Comparison of ENCODE assay signal across 21 cellular contexts in genomic region chr17:63631626-63632025, GRCh38. TPM values are rescaled to one million over a fixed set of nuclear protein-coding genes. Genes with fewer than 3 reads are reported as not detected.
DNase-seq lines count a peak whose midpoint lies in the region; ATAC-seq and TF ChIP-seq lines count a peak whose summit lies in the region.
"Had no signal": no experiment of that assay in that cellular context is flagged by ENCODE, and none has a peak within 500 bp of the region (broad histone marks: within the 10 kb centered on the region; RNA-seq: fewer than 3 reads in every experiment).

No MANE protein-coding gene starts in this region.

- H3K9ac ChIP-seq in endodermal cell (ENCODE audit: extremely low read depth, low read length, poor library complexity, severe bottlenecking) (no peak overlapping the region), neural progenitor cell (peak overlapping the region; percentile 6)
- H3K9ac ChIP-seq: BLaER1, SK-N-SH had no signal

- H3K79me2 ChIP-seq in neural progenitor cell (ENCODE audit: low read depth) = peaks cover 39% of the 10 kb centered on the region

- H3K4me1 ChIP-seq in endodermal cell (ENCODE audit: control insufficient read depth, insufficient read depth, low read length) = peaks cover 12% of the 10 kb centered on the region
- H3K4me1 ChIP-seq in neural progenitor cell = peaks cover 28% of the 10 kb centered on the region
- peaks cover 0 to 9% (median 2%) of the 10 kb centered on the region in 4 donors for H3K4me1 ChIP-seq in Peyer's patch

- H3K27ac Mint-ChIP-seq in endodermal cell (peak overlapping the region; percentile 45), neural progenitor cell (no peak overlapping the region), nephron progenitor cell (no peak overlapping the region)
- H3K27ac Mint-ChIP-seq: CD8-positive, alpha-beta T cell; HFFc6; IgD-negative memory B cell had no signal

- H3K4me2 ChIP-seq in neural progenitor cell = peak overlapping the region; percentile 62
- H3K4me2 ChIP-seq: BLaER1, SK-N-SH had no signal

- no peak overlapping the region for H3K4me3 Mint-ChIP-seq in endodermal cell
- H3K4me3 Mint-ChIP-seq in neural progenitor cell = no peak overlapping the region
- H3K4me3 Mint-ChIP-seq in nephron progenitor cell = no peak overlapping the region
- H3K4me3 Mint-ChIP-seq: CD8-positive, alpha-beta T cell; HFFc6; IgD-negative memory B cell had no signal

- H3K4me3 ChIP-seq in H7 (ENCODE audit: insufficient read depth, low read depth, low read length) (no peak overlapping the region), endodermal cell (ENCODE audit: low read length) (no peak overlapping the region), neural progenitor cell (no peak overlapping the region), Peyer's patch (no peak overlapping the region)
- H3K4me3 ChIP-seq: BLaER1 had no signal

- TF ChIP-seq CTCF in endodermal cell (conservative IDR thresholded peaks at IDR 0.05) = no peak
- no peak for TF ChIP-seq CTCF in neural progenitor cell (IDR thresholded peaks at IDR 0.05)
- no peak for TF ChIP-seq CTCF in Peyer's patch (IDR thresholded peaks at IDR 0.05)
- TF ChIP-seq CTCF in nephron progenitor cell (IDR thresholded peaks at IDR 0.05) = no peak

- H3K36me3 Mint-ChIP-seq in endodermal cell (ENCODE audit: low read depth) (peaks cover 4% of the 10 kb centered on the region), neural progenitor cell (peaks cover 7% of the 10 kb centered on the region), nephron progenitor cell (ENCODE audit: low read depth) (peaks cover 7% of the 10 kb centered on the region)
- H3K36me3 Mint-ChIP-seq: IgD-negative memory B cell had no signal

- DNase-seq in H7 (peak; percentile 48), KBM-7 (peak; percentile 19), endodermal cell (peak; percentile 55), neural progenitor cell (ENCODE audit: low spot score) (peak; percentile 47), Peyer's patch (no peak), nephron progenitor cell (no peak), NCI-H446 (lab: John Stamatoyannopoulos, UW) (no peak)
- DNase-seq: Calu3; CD8-positive, alpha-beta T cell; GF-D8; GOT3; HFFc6; NCI-H1694 treated with DMSO at 0.1 percent for 48 hours; NCI-H510A treated with DMSO at 0.1 percent for 48 hours; NCI-H82; OCI-M1; SHP77 treated with DMSO at 0.1 percent for 48 hours; SK-N-SH had no signal

- in situ Hi-C loops in KBM-7 (cut with MboI; ENCODE audit: low pct_unique_long_range_greater_than_20kb, low sequenced_read_pairs) = no loop called here

- H3K9me3 ChIP-seq in endodermal cell (ENCODE audit: control insufficient read depth, low read length) (no peaks in the 10 kb centered on the region), neural progenitor cell (ENCODE audit: low read depth) (no peaks in the 10 kb centered on the region), Peyer's patch (no peaks in the 10 kb centered on the region)
- H3K9me3 ChIP-seq: BLaER1, SK-N-SH had no signal

- H3K27me3 ChIP-seq in H7 (ENCODE audit: control insufficient read depth, insufficient read depth, low read length) = no peaks in the 10 kb centered on the region
- peaks cover 8% of the 10 kb centered on the region for H3K27me3 ChIP-seq in endodermal cell (ENCODE audit: control insufficient read depth, insufficient read depth, low read length, poor library complexity, severe bottlenecking)
- no peaks in the 10 kb centered on the region for H3K27me3 ChIP-seq in neural progenitor cell
- no peaks in the 10 kb centered on the region for H3K27me3 ChIP-seq in Peyer's patch
- H3K27me3 ChIP-seq: BLaER1 had no signal

- H3K9me3 Mint-ChIP-seq in endodermal cell (no peaks in the 10 kb centered on the region), neural progenitor cell (no peaks in the 10 kb centered on the region), nephron progenitor cell (no peaks in the 10 kb centered on the region)
- H3K9me3 Mint-ChIP-seq: CD8-positive, alpha-beta T cell; HFFc6; IgD-negative memory B cell had no signal

- ATAC-seq in esophagus mucosa = no peak
- ATAC-seq: CD8-positive, alpha-beta T cell had no signal

- peaks cover 35% of the 10 kb centered on the region for H4K20me1 ChIP-seq in neural progenitor cell (ENCODE audit: low read depth)

- H2AFZ ChIP-seq in neural progenitor cell (replicated peaks) = no peak overlapping the region

- H3F3A ChIP-seq in neural progenitor cell (ENCODE audit: low read depth) = peaks cover 36% of the 10 kb centered on the region

- H3K27ac ChIP-seq in endodermal cell (ENCODE audit: low read depth, low read length) = no peak overlapping the region
- H3K27ac ChIP-seq in neural progenitor cell = peak overlapping the region; percentile 50
- no peak overlapping the region for H3K27ac ChIP-seq in Peyer's patch
- H3K27ac ChIP-seq: BLaER1 had no signal

- H3K27me3 Mint-ChIP-seq in endodermal cell (ENCODE audit: insufficient read depth) (peaks cover 2% of the 10 kb centered on the region), neural progenitor cell (ENCODE audit: insufficient read depth, low read depth) (no peaks in the 10 kb centered on the region), nephron progenitor cell (ENCODE audit: low read depth, poor library complexity) (peaks cover 5% of the 10 kb centered on the region)
- H3K27me3 Mint-ChIP-seq: IgD-negative memory B cell had no signal

- TF ChIP-seq POLR2A in Peyer's patch (IDR thresholded peaks at IDR 0.05) = no peak

- H3K36me3 ChIP-seq in H7 (replicated peaks; ENCODE audit: control insufficient read depth, insufficient read depth, low read length) = peaks cover 2% of the 10 kb centered on the region; the same call in 1 of the 2 replicates
- peaks cover 22% of the 10 kb centered on the region for H3K36me3 ChIP-seq in endodermal cell (ENCODE audit: control insufficient read depth, insufficient read depth, low read length)
- H3K36me3 ChIP-seq in neural progenitor cell = no peaks in the 10 kb centered on the region
- H3K36me3 ChIP-seq in Peyer's patch = peaks cover 0 to 18% (median 0%) of the 10 kb centered on the region in 3 donors

- H3K4me1 Mint-ChIP-seq in endodermal cell = peaks cover 44% of the 10 kb centered on the region
- peaks cover 24% of the 10 kb centered on the region for H3K4me1 Mint-ChIP-seq in neural progenitor cell
- H3K4me1 Mint-ChIP-seq in nephron progenitor cell = peaks cover 18% of the 10 kb centered on the region

- 91% methylated on average over 1 of the region's 1 CpG; no CpG with 5 or more reads in 1 of the 2 experiments for whole genome bisulfite sequencing in endodermal cell (ENCODE audit: insufficient coverage in 1 of 2, insufficient read length in 1 of 2), 2 experiments

RNA-seq across cellular contexts. Expression of gene MAP3K3, which starts 9.4 kb away (rescaled TPM):
- total RNA-seq in H7 (2014; rRNA removed; shearing (Covaris generic)) = 37.6 and 38.2 TPM in 2 replicates
- total RNA-seq in endodermal cell (10 to 100 TPM; 19.9 to 23.3 TPM), neural progenitor cell (ENCODE audit: low replicate concordance) (21.6 and 28.8 TPM in 2 replicates), Peyer's patch (10 to 100 TPM; 17.3 to 61.9 (median 39.2) TPM), esophagus mucosa (9.2 TPM)
- polyA plus RNA-seq in endodermal cell (2013, experiment 1 of 2) = 16.3 TPM
- 18.4 TPM for polyA plus RNA-seq in endodermal cell (2013, experiment 2 of 2)

RNA-seq across cellular contexts. Expression of gene TACO1, which starts 30.9 kb away (rescaled TPM):
- 20.0 and 22.2 TPM in 2 replicates for total RNA-seq in H7 (2014; rRNA removed; shearing (Covaris generic))
- 10 to 100 TPM; 19.6 to 20.3 TPM for total RNA-seq in endodermal cell
- 17.6 TPM for polyA plus RNA-seq in endodermal cell (2013, experiment 1 of 2)
- 21.2 TPM for polyA plus RNA-seq in endodermal cell (2013, experiment 2 of 2)
- 15.4 and 18.3 TPM in 2 replicates for total RNA-seq in neural progenitor cell (ENCODE audit: low replicate concordance)
- total RNA-seq in Peyer's patch = 10 to 100 TPM; 12.4 to 38.7 (median 36.0) TPM
- total RNA-seq in esophagus mucosa = 18.0 TPM

Comparison
In these comparisons a context has a peak if more than half of its experiments do, and no peak if none do; other contexts are left out.
1. DNase-seq: peak in H7 (single experiment), KBM-7 (single experiment), endodermal cell (single experiment) and neural progenitor cell (single experiment); none in Peyer's patch (0 of 3), nephron progenitor cell (single experiment) and NCI-H446 (0 of 2).